Comparison of ENCODE assay signal across 25 cellular contexts in genomic region chr19:13701624-13702023, GRCh38.
A peak's percentile ranks its signal among the peaks of the same experiment; 100 is the strongest.
DNase-seq lines count a peak whose midpoint lies in the region; ATAC-seq, FAIRE-seq and TF ChIP-seq lines count a peak whose summit lies in the region.
"Had no signal": no experiment of that assay in that cellular context is flagged by ENCODE, and none has a peak within 500 bp of the region (broad histone marks: within the 10 kb centered on the region; RNA-seq: fewer than 3 reads in every experiment).

No MANE protein-coding gene starts in this region.

- no peak overlapping the region for H4K8ac ChIP-seq in H1 (ENCODE audit: extremely low read depth, insufficient read depth, low read length)

- H2BK5ac ChIP-seq in H1 (ENCODE audit: low read depth, low read length), result no peak overlapping the region

- no peaks in the 10 kb centered on the region for H3K23me2 ChIP-seq in H1 (ENCODE audit: low read depth, low read length)

- H3K27me3 Mint-ChIP-seq in activated naive CD4-positive, alpha-beta T cell treated with anti-CD3 and anti-CD28 coated beads, Interleukin-2, amount 50 U/mL, for 24 hours, result peaks cover 13% of the 10 kb centered on the region
- H3K27me3 Mint-ChIP-seq in activated naive CD4-positive, alpha-beta T cell treated with anti-CD3 and anti-CD28 coated beads for 36 hours (ENCODE audit: low read depth), result peaks cover 20% of the 10 kb centered on the region
- H3K27me3 Mint-ChIP-seq in WTC11 (ENCODE audit: low read depth), result peaks cover 21% of the 10 kb centered on the region

- H3K9me3 Mint-ChIP-seq in activated naive CD4-positive, alpha-beta T cell treated with anti-CD3 and anti-CD28 coated beads, Interleukin-2, amount 50 U/mL, for 24 hours, result no peaks in the 10 kb centered on the region
- H3K9me3 Mint-ChIP-seq in activated naive CD4-positive, alpha-beta T cell treated with anti-CD3 and anti-CD28 coated beads for 36 hours, result peaks cover 9% of the 10 kb centered on the region
- H3K9me3 Mint-ChIP-seq in WTC11, result peaks cover 21% of the 10 kb centered on the region

- peak overlapping the region; percentile 26 for H3K4me3 Mint-ChIP-seq in activated naive CD4-positive, alpha-beta T cell treated with anti-CD3 and anti-CD28 coated beads, Interleukin-2, amount 50 U/mL, for 24 hours
- no peak overlapping the region for H3K4me3 Mint-ChIP-seq in activated naive CD4-positive, alpha-beta T cell treated with anti-CD3 and anti-CD28 coated beads for 36 hours
- H3K4me3 Mint-ChIP-seq in WTC11, result no peak overlapping the region
- H3K4me3 Mint-ChIP-seq: B cell; CD4-positive, alpha-beta T cell; CD8-positive, alpha-beta T cell had no signal

- no peak overlapping the region for H3K4me2 ChIP-seq in H1 (ENCODE audit: insufficient read depth in 1 of 2, low read depth in 2 of 2, low read length in 2 of 2)
- H3K4me2 ChIP-seq: A549; BLaER1 treated with 17β-estradiol and CSF1 and Interleukin-3, amounts not matched to agents 10 nM and 100 nM had no signal

- H3K18ac ChIP-seq in H1 (ENCODE audit: extremely low read depth, low read length), result no peak overlapping the region

- intact Hi-C loops in activated naive CD4-positive, alpha-beta T cell treated with anti-CD3 and anti-CD28 coated beads for 36 hours (cut with micrococcal nuclease), result no loop called here

- H3K56ac ChIP-seq in H1 (replicated peaks; ENCODE audit: insufficient read length, low read depth, low read length), result no peak overlapping the region

- no peaks in the 10 kb centered on the region for H3K4me1 Mint-ChIP-seq in activated naive CD4-positive, alpha-beta T cell treated with anti-CD3 and anti-CD28 coated beads, Interleukin-2, amount 50 U/mL, for 24 hours
- no peaks in the 10 kb centered on the region for H3K4me1 Mint-ChIP-seq in activated naive CD4-positive, alpha-beta T cell treated with anti-CD3 and anti-CD28 coated beads for 36 hours (ENCODE audit: low read depth)
- H3K4me1 Mint-ChIP-seq in WTC11, result no peaks in the 10 kb centered on the region
- H3K4me1 Mint-ChIP-seq: B cell had no signal

- H2BK12ac ChIP-seq in H1 (ENCODE audit: low read depth, low read length), result no peak overlapping the region

- no peak overlapping the region for H2AK5ac ChIP-seq in H1 (ENCODE audit: low read depth, low read length)

- H3K4ac ChIP-seq in H1 (replicated peaks; ENCODE audit: insufficient read length, low read depth, low read length), result no peak overlapping the region

- no peaks in the 10 kb centered on the region for H3K79me1 ChIP-seq in H1 (ENCODE audit: low read depth, low read length)

- H4K5ac ChIP-seq in H1 (ENCODE audit: insufficient read length, low read depth, low read length), result no peak overlapping the region

- H3K36me3 ChIP-seq in H1 (ENCODE audit: control insufficient read depth in 2 of 4, insufficient read depth in 4 of 4, low read length in 3 of 4), result no peaks in the 10 kb centered on the region
- H3K36me3 ChIP-seq: BLaER1 treated with 17β-estradiol and CSF1 and Interleukin-3, amounts not matched to agents 10 nM and 100 nM had no signal

- H2AFZ ChIP-seq in H1 (ENCODE audit: low read length), result no peak overlapping the region

- H4K20me1 ChIP-seq in H1 (replicated peaks in 1 of 2; ENCODE audit: control insufficient read depth in 1 of 2, insufficient read depth in 2 of 2, low read length in 2 of 2), result no peaks in the 10 kb centered on the region
- H4K20me1 ChIP-seq: BLaER1 treated with 17β-estradiol and CSF1 and Interleukin-3, amounts not matched to agents 10 nM and 100 nM had no signal

- no peak overlapping the region for H3K27ac ChIP-seq in H1 (ENCODE audit: low read depth, low read length)
- H3K27ac ChIP-seq: 22Rv1; A549; BLaER1 treated with 17β-estradiol and CSF1 and Interleukin-3, amounts not matched to agents 10 nM and 100 nM; C4-2B had no signal

- no peak overlapping the region for H3K23ac ChIP-seq in H1 (ENCODE audit: insufficient read length)

- H3K9ac ChIP-seq in H1 (replicated peaks in 1 of 4; ENCODE audit: extremely low read depth in 1 of 4, low read depth in 3 of 4, low read length in 3 of 4), result no peak overlapping the region
- H3K9ac ChIP-seq: BLaER1 treated with 17β-estradiol and CSF1 and Interleukin-3, amounts not matched to agents 10 nM and 100 nM had no signal

- H3K4me1 ChIP-seq in H1 (replicated peaks in 1 of 4; ENCODE audit: control insufficient read depth in 3 of 4, insufficient read depth in 4 of 4, low read length in 3 of 4), result no peaks in the 10 kb centered on the region
- H3K4me1 ChIP-seq: A549; BLaER1 treated with 17β-estradiol and CSF1 and Interleukin-3, amounts not matched to agents 10 nM and 100 nM; Caco-2 had no signal

- H2BK20ac ChIP-seq in H1 (ENCODE audit: low read length), result no peak overlapping the region

- no peak overlapping the region for H3K27ac Mint-ChIP-seq in activated naive CD4-positive, alpha-beta T cell treated with anti-CD3 and anti-CD28 coated beads, Interleukin-2, amount 50 U/mL, for 24 hours
- no peak overlapping the region for H3K27ac Mint-ChIP-seq in activated naive CD4-positive, alpha-beta T cell treated with anti-CD3 and anti-CD28 coated beads for 36 hours
- no peak overlapping the region for H3K27ac Mint-ChIP-seq in WTC11
- H3K27ac Mint-ChIP-seq: B cell; CD4-positive, alpha-beta T cell; CD8-positive, alpha-beta T cell had no signal

- no peak for DNase-seq in activated naive CD4-positive, alpha-beta T cell treated with anti-CD3 and anti-CD28 coated beads for 36 hours
- DNase-seq in WTC11 (ENCODE audit: low spot score) (no peak), H1 (ENCODE audit: low read depth in 1 of 2, low spot score in 2 of 2) (no peak), activated gamma-delta T cell (lab: John Stamatoyannopoulos, UW) (no peak)
- DNase-seq: AML-193; Caco-2; Calu3; CD4-positive, alpha-beta T cell; CD8-positive, alpha-beta T cell; DMS153; DMS53; DMS79; DND-41; EL; GDM1 had no signal

- 80% methylated on average over 2 of the region's 2 CpGs; no CpG with 5 or more reads in 1 of the 2 experiments for WGBS in H1 (ENCODE audit: extremely low coverage in 1 of 2, insufficient coverage in 1 of 2, insufficient read length in 1 of 2, insufficient replicate concordance in 2 of 2, low coverage in 1 of 2, low lambda C conversion rate in 2 of 2, missing lambda C conversion rate in 1 of 2), 2 experiments

- no peak overlapping the region for H3K4me3 ChIP-seq in H1 (ENCODE audit: extremely low read depth in 1 of 4, insufficient read depth in 2 of 4, low read depth in 3 of 4, low read length in 4 of 4)
- H3K4me3 ChIP-seq: A549; BLaER1 treated with 17β-estradiol and CSF1 and Interleukin-3, amounts not matched to agents 10 nM and 100 nM; GM12878 had no signal

- peaks cover 6 to 7% of the 10 kb centered on the region in 2 experiments; a peak in 3 of 4 replicates for H3K9me3 ChIP-seq in H1 (ENCODE audit: insufficient read depth in 2 of 2, low read depth in 1 of 2, low read length in 1 of 2)
- H3K9me3 ChIP-seq: A549, Caco-2 had no signal

- no peak overlapping the region for H4K91ac ChIP-seq in H1 (replicated peaks; ENCODE audit: insufficient read length, low read length)

- no peaks in the 10 kb centered on the region for H3K79me2 ChIP-seq in H1 (ENCODE audit: control insufficient read depth in 1 of 2, insufficient read depth in 2 of 2, low read length in 2 of 2)

- H3K14ac ChIP-seq in H1 (ENCODE audit: insufficient read length), result no peak overlapping the region

- no peak for FAIRE-seq in H1 (lab: Jason Lieb, UNC)
- FAIRE-seq: A549, D721Med, GM12878, GM19239 had no signal

- peaks cover 1% of the 10 kb centered on the region for H3K36me3 Mint-ChIP-seq in activated naive CD4-positive, alpha-beta T cell treated with anti-CD3 and anti-CD28 coated beads, Interleukin-2, amount 50 U/mL, for 24 hours
- H3K36me3 Mint-ChIP-seq in activated naive CD4-positive, alpha-beta T cell treated with anti-CD3 and anti-CD28 coated beads for 36 hours (ENCODE audit: low read depth), result no peaks in the 10 kb centered on the region
- peaks cover 5% of the 10 kb centered on the region; the same call in 1 of the 2 replicates for H3K36me3 Mint-ChIP-seq in WTC11
- H3K36me3 Mint-ChIP-seq: CD8-positive, alpha-beta T cell had no signal

- TF ChIP-seq CTCF in WTC11 (IDR thresholded peaks at IDR 0.05) (no peak), H1 (IDR thresholded peaks at IDR 0.05; ENCODE audit: control extremely low read depth in 1 of 3, insufficient read depth in 1 of 3, low read depth in 1 of 3, low read length in 3 of 3) (no peak)

- no peak for ATAC-seq in WTC11
- ATAC-seq in HG03108 (IDR thresholded peaks at IDR 0.05; ENCODE audit: unreplicated experiment), result no peak
- ATAC-seq: A549; CD8-positive, alpha-beta T cell; GM12878 had no signal

- no peak for TF ChIP-seq EP300 in H1 (IDR thresholded peaks at IDR 0.05; ENCODE audit: borderline replicate concordance in 1 of 2, low read depth in 2 of 2, low read length in 2 of 2)

- CTCF ChIA-PET in activated naive CD4-positive, alpha-beta T cell treated with anti-CD3 and anti-CD28 coated beads for 36 hours (lab: Charles Lee), result interaction anchor here (0.6 kb wide), 1 partner anchor 100 kb away, joined by 5 read pairs; no protein-coding TSS in a partner anchor
- CTCF ChIA-PET in WTC11 (lab: Charles Lee), result no interaction called here
- CTCF ChIA-PET in H1 (lab: Charles Lee; ENCODE audit: partially characterized antibody), result interaction anchor here (1.0 kb wide), 1 partner anchor 17 kb away, joined by 4 read pairs; no protein-coding TSS in a partner anchor

- POLR2A ChIA-PET in WTC11 (lab: Charles Lee), result no interaction called here
- POLR2A ChIA-PET in H1 (lab: Charles Lee; ENCODE audit: partially characterized antibody), result no interaction called here

- no peak for TF ChIP-seq RAD21 in H1 (IDR thresholded peaks at IDR 0.05 in 1 of 2, conservative IDR thresholded peaks at IDR 0.05 in 1 of 2; ENCODE audit: low read depth in 2 of 2, low read length in 2 of 2)

- H2BK15ac ChIP-seq in H1 (ENCODE audit: low read length), result no peak overlapping the region

- TF ChIP-seq POLR2A in H1 (IDR thresholded peaks at IDR 0.05; ENCODE audit: control extremely low read depth in 1 of 2, low read depth in 2 of 2, low read length in 2 of 2), result no peak

- H3K27me3 ChIP-seq in H1 (replicated peaks in 1 of 4; ENCODE audit: control insufficient read depth in 3 of 4, extremely low read depth in 1 of 4, insufficient read depth in 3 of 4, low read length in 3 of 4), result no peaks in the 10 kb centered on the region
- H3K27me3 ChIP-seq: BLaER1 treated with 17β-estradiol and CSF1 and Interleukin-3, amounts not matched to agents 10 nM and 100 nM had no signal

- no peak overlapping the region for H2BK120ac ChIP-seq in H1 (replicated peaks; ENCODE audit: low read depth, low read length)

TF ChIP-seq in WTC11, 78 proteins besides CTCF, POLR2A, EP300 and RAD21 (continues in another document):
- no peak for TF ChIP-seq ATF1 (CRISPR knock-in tag; IDR thresholded peaks at IDR 0.05)
- no peak for TF ChIP-seq NR3C1 (CRISPR knock-in tag; conservative IDR thresholded peaks at IDR 0.05; ENCODE audit: low read depth)
- TF ChIP-seq TCF7 (CRISPR knock-in tag; IDR thresholded peaks at IDR 0.05; ENCODE audit: low read depth), result no peak

TF ChIP-seq in H1, 55 proteins besides CTCF, POLR2A, EP300 and RAD21 (continues in another document):
- TF ChIP-seq CBX8 (IDR thresholded peaks at IDR 0.05; ENCODE audit: borderline replicate concordance, low read depth, low read length) (no peak), KDM1A (IDR thresholded peaks at IDR 0.05; ENCODE audit: borderline replicate concordance, low read length) (peak; percentile 68; the same call in 1 of the 2 replicates), RNF2 (IDR thresholded peaks at IDR 0.05; ENCODE audit: borderline replicate concordance, low read depth, low read length, missing control alignments, poor library complexity, severe bottlenecking) (no peak), SP2 (IDR thresholded peaks at IDR 0.05; ENCODE audit: low read length) (no peak)
